Comparison of ENCODE assay signal across 8 cellular contexts in genomic region chr22:46352691-46353386, GRCh38. TPM values are rescaled to one million over a fixed set of nuclear protein-coding genes. Genes with fewer than 3 reads are reported as not detected.
DNase-seq lines count a peak whose midpoint lies in the region; ATAC-seq and TF ChIP-seq lines count a peak whose summit lies in the region.

No MANE protein-coding gene starts in this region.

- no peaks in the 10 kb centered on the region for H3K79me2 ChIP-seq in neural progenitor cell (ENCODE audit: low read depth)

- H3K27ac ChIP-seq in heart left ventricle, result peak overlapping the region in 11 of 12 donors; percentile 35 to 94 (median 75)
- H3K27ac ChIP-seq in neural progenitor cell, result no peak overlapping the region

- TF ChIP-seq CTCF in activated CD8-positive, alpha-beta T cell treated with anti-CD3 and anti-CD28 coated beads for 36 hours (IDR thresholded peaks at IDR 0.05), result no peak
- no peak for TF ChIP-seq CTCF in heart left ventricle (IDR thresholded peaks at IDR 0.05)
- no peak for TF ChIP-seq CTCF in type B pancreatic cell (conservative IDR thresholded peaks at IDR 0.05)
- TF ChIP-seq CTCF in neural progenitor cell (IDR thresholded peaks at IDR 0.05), result no peak

- H3K27me3 ChIP-seq in heart left ventricle, result no peaks in the 10 kb centered on the region
- H3K27me3 ChIP-seq in neural progenitor cell, result no peaks in the 10 kb centered on the region

- H3K4me1 ChIP-seq in heart left ventricle (peaks cover 0 to 69% (median 31%) of the 10 kb centered on the region in 12 donors), neural progenitor cell (no peaks in the 10 kb centered on the region)

- POLR2A ChIA-PET in activated CD8-positive, alpha-beta T cell treated with anti-CD3 and anti-CD28 coated beads for 36 hours (lab: Charles Lee), result interaction anchor here (0.7 kb wide), 1 partner anchor 246 kb away, joined by 3 read pairs; no protein-coding TSS in a partner anchor
- POLR2A ChIA-PET in activated CD8-positive, alpha-beta T cell treated with anti-CD3 and anti-CD28 coated beads, Interleukin-2, amount 10 ng/mL, durations not matched to agents 7 days and 5 days (lab: Charles Lee), result no interaction called here

- H3K9me3 ChIP-seq in heart left ventricle (no peaks in the 10 kb centered on the region), neural progenitor cell (ENCODE audit: low read depth) (no peaks in the 10 kb centered on the region)

- H3K9me3 Mint-ChIP-seq in activated CD8-positive, alpha-beta T cell treated with anti-CD3 and anti-CD28 coated beads for 36 hours, result no peaks in the 10 kb centered on the region
- H3K9me3 Mint-ChIP-seq in activated CD8-positive, alpha-beta T cell treated with anti-CD3 and anti-CD28 coated beads, Interleukin-2, amount 10 ng/mL, durations not matched to agents 7 days and 5 days (ENCODE audit: insufficient read depth), result no peaks in the 10 kb centered on the region
- H3K9me3 Mint-ChIP-seq in type B pancreatic cell (no peaks in the 10 kb centered on the region), neural progenitor cell (no peaks in the 10 kb centered on the region)

- H3K4me3 ChIP-seq in heart left ventricle (no peak overlapping the region), neural progenitor cell (no peak overlapping the region)

- 67 to 81% (median 73%) methylated on average over 15 to 20 of the region's 20 CpGs for WGBS in heart left ventricle, 4 donors

- H3K4me3 Mint-ChIP-seq in activated CD8-positive, alpha-beta T cell treated with anti-CD3 and anti-CD28 coated beads for 36 hours, result no peak overlapping the region
- no peak overlapping the region for H3K4me3 Mint-ChIP-seq in activated CD8-positive, alpha-beta T cell treated with anti-CD3 and anti-CD28 coated beads, Interleukin-2, amount 10 ng/mL, durations not matched to agents 7 days and 5 days
- H3K4me3 Mint-ChIP-seq in type B pancreatic cell (no peak overlapping the region), neural progenitor cell (no peak overlapping the region)

- no peak for DNase-seq in activated CD8-positive, alpha-beta T cell treated with anti-CD3 and anti-CD28 coated beads for 36 hours
- DNase-seq in activated CD8-positive, alpha-beta T cell treated with anti-CD3 and anti-CD28 coated beads, Interleukin-2, amount 10 ng/mL, durations not matched to agents 7 days and 5 days, result no peak
- DNase-seq in SHP77 (lab: John Stamatoyannopoulos, UW) (peak; percentile 25 to 79), heart left ventricle (peak; percentile 71 to 92 (median 74)), type B pancreatic cell (ENCODE audit: extremely low spot score, unreplicated experiment) (no peak), neural progenitor cell (ENCODE audit: low spot score) (no peak), ureter (ENCODE audit: low spot score) (no peak)

- peaks cover 14% of the 10 kb centered on the region for H4K20me1 ChIP-seq in neural progenitor cell (ENCODE audit: low read depth)

- no peak overlapping the region for H3K27ac Mint-ChIP-seq in activated CD8-positive, alpha-beta T cell treated with anti-CD3 and anti-CD28 coated beads for 36 hours
- H3K27ac Mint-ChIP-seq in activated CD8-positive, alpha-beta T cell treated with anti-CD3 and anti-CD28 coated beads, Interleukin-2, amount 10 ng/mL, durations not matched to agents 7 days and 5 days, result no peak overlapping the region
- H3K27ac Mint-ChIP-seq in type B pancreatic cell, result peak overlapping the region; percentile 36
- no peak overlapping the region for H3K27ac Mint-ChIP-seq in neural progenitor cell

- no peak for TF ChIP-seq POLR2A in heart left ventricle (IDR thresholded peaks at IDR 0.05)

- H3K4me2 ChIP-seq in neural progenitor cell, result no peak overlapping the region

- no peaks in the 10 kb centered on the region for H3K27me3 Mint-ChIP-seq in activated CD8-positive, alpha-beta T cell treated with anti-CD3 and anti-CD28 coated beads for 36 hours
- no peaks in the 10 kb centered on the region for H3K27me3 Mint-ChIP-seq in activated CD8-positive, alpha-beta T cell treated with anti-CD3 and anti-CD28 coated beads, Interleukin-2, amount 10 ng/mL, durations not matched to agents 7 days and 5 days (ENCODE audit: low read depth)
- H3K27me3 Mint-ChIP-seq in type B pancreatic cell, result no peaks in the 10 kb centered on the region
- H3K27me3 Mint-ChIP-seq in neural progenitor cell (ENCODE audit: insufficient read depth, low read depth), result no peaks in the 10 kb centered on the region

- no peak overlapping the region for H3K9ac ChIP-seq in neural progenitor cell

- H3K36me3 Mint-ChIP-seq in activated CD8-positive, alpha-beta T cell treated with anti-CD3 and anti-CD28 coated beads for 36 hours (ENCODE audit: low read depth), result peaks cover 51% of the 10 kb centered on the region
- H3K36me3 Mint-ChIP-seq in activated CD8-positive, alpha-beta T cell treated with anti-CD3 and anti-CD28 coated beads, Interleukin-2, amount 10 ng/mL, durations not matched to agents 7 days and 5 days (ENCODE audit: low read depth), result peaks cover 46% of the 10 kb centered on the region
- H3K36me3 Mint-ChIP-seq in type B pancreatic cell (peaks cover 4% of the 10 kb centered on the region), neural progenitor cell (peaks cover 19% of the 10 kb centered on the region)

- peak; percentile 52 for ATAC-seq in activated CD8-positive, alpha-beta T cell treated with anti-CD3 and anti-CD28 coated beads for 36 hours
- ATAC-seq in activated CD8-positive, alpha-beta T cell treated with anti-CD3 and anti-CD28 coated beads, Interleukin-2, amount 10 ng/mL, durations not matched to agents 7 days and 5 days, result no peak
- ATAC-seq in heart left ventricle, result peak; percentile 41 to 78 (median 67)
- no peak for ATAC-seq in HG02763 (IDR thresholded peaks at IDR 0.05; ENCODE audit: unreplicated experiment)

- H3K36me3 ChIP-seq in heart left ventricle, result peaks cover 4 to 97% (median 87%) of the 10 kb centered on the region in 9 donors
- no peaks in the 10 kb centered on the region for H3K36me3 ChIP-seq in neural progenitor cell

- CTCF ChIA-PET in activated CD8-positive, alpha-beta T cell treated with anti-CD3 and anti-CD28 coated beads for 36 hours (lab: Charles Lee), result interaction anchor here (1.0 kb wide), 1 partner anchor 15 kb away, joined by 3 read pairs; no protein-coding TSS in a partner anchor
- CTCF ChIA-PET in activated CD8-positive, alpha-beta T cell treated with anti-CD3 and anti-CD28 coated beads, Interleukin-2, amount 10 ng/mL, durations not matched to agents 7 days and 5 days (lab: Charles Lee), result no interaction called here

- H3K4me1 Mint-ChIP-seq in activated CD8-positive, alpha-beta T cell treated with anti-CD3 and anti-CD28 coated beads for 36 hours (ENCODE audit: low read depth), result peaks cover 4% of the 10 kb centered on the region
- H3K4me1 Mint-ChIP-seq in activated CD8-positive, alpha-beta T cell treated with anti-CD3 and anti-CD28 coated beads, Interleukin-2, amount 10 ng/mL, durations not matched to agents 7 days and 5 days (ENCODE audit: low read depth), result no peaks in the 10 kb centered on the region
- H3K4me1 Mint-ChIP-seq in type B pancreatic cell (ENCODE audit: unreplicated experiment), result peaks cover 5% of the 10 kb centered on the region
- peaks cover 9% of the 10 kb centered on the region for H3K4me1 Mint-ChIP-seq in neural progenitor cell

- no peak overlapping the region for H2AFZ ChIP-seq in neural progenitor cell (replicated peaks)

- no peaks in the 10 kb centered on the region for H3F3A ChIP-seq in neural progenitor cell (ENCODE audit: low read depth)

- intact Hi-C loops in activated CD8-positive, alpha-beta T cell treated with anti-CD3 and anti-CD28 coated beads for 36 hours (cut with micrococcal nuclease), result no loop called here
- intact Hi-C loops in heart left ventricle (cut with DNase I), result loop anchor here in 2 of 10 donors (10.0 kb wide), 3 partner anchors 52 to 452 kb away; no protein-coding TSS in a partner anchor

RNA-seq across cellular contexts. Expression of gene TRMU, which starts 17.3 kb away (rescaled TPM):
- total RNA-seq in activated CD8-positive, alpha-beta T cell treated with anti-CD3 and anti-CD28 coated beads for 36 hours, result 10 to 100 TPM; 87.2 to 98.1 TPM
- total RNA-seq in activated CD8-positive, alpha-beta T cell treated with anti-CD3 and anti-CD28 coated beads, Interleukin-2, amount 10 ng/mL, durations not matched to agents 7 days and 5 days, result 10 to 100 TPM; 84.0 to 84.6 TPM
- 10 to 100 TPM; 24.3 to 43.7 (median 32.5) TPM for total RNA-seq in heart left ventricle
- 10 to 100 TPM; 47.8 to 48.7 TPM for polyA plus RNA-seq in heart left ventricle
- 46.6 and 68.4 TPM in 2 replicates for total RNA-seq in type B pancreatic cell (ENCODE audit: low replicate concordance)
- total RNA-seq in neural progenitor cell (ENCODE audit: low replicate concordance), result 66.9 and 70.1 TPM in 2 replicates
- total RNA-seq in ureter, result 61.4 TPM

RNA-seq across cellular contexts. Expression of gene GTSE1, which starts 56.2 kb away (rescaled TPM):
- 10 to 100 TPM; 39.4 to 41.4 TPM for total RNA-seq in activated CD8-positive, alpha-beta T cell treated with anti-CD3 and anti-CD28 coated beads for 36 hours
- total RNA-seq in activated CD8-positive, alpha-beta T cell treated with anti-CD3 and anti-CD28 coated beads, Interleukin-2, amount 10 ng/mL, durations not matched to agents 7 days and 5 days, result 100 to 1,000 TPM; 111 to 114 TPM
- total RNA-seq in heart left ventricle (1 to 10 TPM in 2 of 9 donors, under 1 TPM in 6, not detected in 1; 0.21 to 6.9 (median 0.64) TPM), type B pancreatic cell (ENCODE audit: low replicate concordance) (12.3 and 39.6 TPM in 2 replicates), neural progenitor cell (ENCODE audit: low replicate concordance) (29.7 and 38.8 TPM in 2 replicates), ureter (1.6 TPM)
- under 1 TPM; 0.19 to 0.62 TPM for polyA plus RNA-seq in heart left ventricle

Comparison
In these comparisons a context has a peak if more than half of its experiments do, and no peak if none do; other contexts are left out.
1. ATAC-seq: peak in activated CD8-positive, alpha-beta T cell treated with anti-CD3 and anti-CD28 coated beads for 36 hours (single experiment) and heart left ventricle (4 of 4); none in activated CD8-positive, alpha-beta T cell treated with anti-CD3 and anti-CD28 coated beads, Interleukin-2, amount 10 ng/mL, durations not matched to agents 7 days and 5 days (single experiment) and HG02763 (single experiment).
2. DNase-seq: peak in SHP77 (2 of 2) and heart left ventricle (5 of 5); none in activated CD8-positive, alpha-beta T cell treated with anti-CD3 and anti-CD28 coated beads for 36 hours (single experiment), activated CD8-positive, alpha-beta T cell treated with anti-CD3 and anti-CD28 coated beads, Interleukin-2, amount 10 ng/mL, durations not matched to agents 7 days and 5 days (single experiment), type B pancreatic cell (single experiment), neural progenitor cell (single experiment) and ureter (single experiment).